16 cellular contexts compared by ENCODE assay signal in the genomic region with DNA sequence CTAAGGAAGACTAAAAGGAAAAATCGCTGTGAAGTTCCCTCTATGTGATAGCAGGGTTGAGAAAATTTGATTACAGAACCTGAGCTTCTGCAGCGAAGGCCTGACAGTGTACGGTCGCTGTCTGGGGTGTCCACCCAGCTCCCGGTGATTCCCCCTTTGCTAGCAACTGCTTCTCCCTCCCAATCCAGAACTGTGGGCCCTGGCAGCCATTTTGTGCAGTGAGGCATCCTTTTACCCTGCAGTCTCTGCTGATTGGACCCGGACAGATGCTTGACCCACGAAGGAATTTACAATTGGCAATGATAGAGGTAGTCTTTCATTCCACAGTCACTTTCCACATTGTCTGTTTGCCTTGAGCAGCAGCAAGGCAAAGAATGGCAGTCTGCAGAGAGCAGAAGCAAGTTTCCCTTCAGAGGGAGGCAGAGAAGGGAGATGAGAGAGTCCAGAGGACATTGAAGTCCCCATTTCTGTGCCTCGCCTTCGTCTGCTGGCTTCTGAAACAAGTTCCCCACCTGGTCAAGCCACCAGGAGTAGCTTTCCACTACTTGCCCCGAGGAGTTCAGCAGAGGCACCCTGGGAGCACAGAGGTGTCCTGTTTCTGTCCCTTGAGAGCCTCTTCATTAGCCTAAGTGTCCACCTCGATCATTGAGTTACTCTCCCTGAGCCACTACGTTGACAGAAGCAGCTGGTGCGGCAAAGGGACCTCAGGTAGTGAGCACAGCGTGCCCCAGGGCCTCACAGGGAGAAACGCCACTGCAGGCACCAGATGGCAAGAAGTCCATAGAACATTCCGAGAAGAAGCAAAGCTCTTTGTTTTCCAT.
DNase-seq lines count a peak whose midpoint lies in the region; ATAC-seq and TF ChIP-seq lines count a peak whose summit lies in the region.
"Had no signal": no experiment of that assay in that cellular context is flagged by ENCODE, and none has a peak within 500 bp of the region (broad histone marks: within the 10 kb centered on the region; RNA-seq: fewer than 3 reads in every experiment).

No MANE protein-coding gene starts in this region.

- peaks cover 16% of the 10 kb centered on the region for H3K9me3 ChIP-seq in endodermal cell (ENCODE audit: control insufficient read depth, low read length)

- WGBS in endodermal cell (ENCODE audit: insufficient coverage in 1 of 2, insufficient read length in 1 of 2), 2 experiments: 93 to 94% methylated on average over 12 to 16 of the region's 16 CpGs

- H3K27ac Mint-ChIP-seq in GM23338: no peak overlapping the region
- no peak overlapping the region for H3K27ac Mint-ChIP-seq in endodermal cell

- H3K27ac ChIP-seq in GM23338 (ENCODE audit: low read depth) (no peak overlapping the region), endodermal cell (ENCODE audit: low read depth, low read length) (no peak overlapping the region)
- H3K27ac ChIP-seq: 22Rv1, BLaER1 had no signal

- H3K9me2 ChIP-seq in GM23338 (ENCODE audit: insufficient read depth): no peaks in the 10 kb centered on the region

- H3K4me1 ChIP-seq in GM23338 (ENCODE audit: insufficient read depth) (0 out of 2 replicates have a peak, but pooled peaks cover 6% of the 10 kb centered on the region), endodermal cell (ENCODE audit: control insufficient read depth, insufficient read depth, low read length) (peaks cover 12% of the 10 kb centered on the region)

- ATAC-seq in GM23338 (no peak; the same call in 2 of the 3 replicates), GM18861 (IDR thresholded peaks at IDR 0.05; ENCODE audit: unreplicated experiment) (no peak), left cardiac atrium (no peak)

- H2AFZ ChIP-seq in GM23338: no peak overlapping the region

- no peak overlapping the region for H3K4me3 Mint-ChIP-seq in GM23338
- H3K4me3 Mint-ChIP-seq in endodermal cell: no peak overlapping the region
- H3K4me3 Mint-ChIP-seq: CD8-positive, alpha-beta memory T cell had no signal

- H3F3A ChIP-seq in GM23338 (replicated peaks; ENCODE audit: low read depth): no peaks in the 10 kb centered on the region

- H3K79me2 ChIP-seq in GM23338 (replicated peaks; ENCODE audit: insufficient read depth): no peaks in the 10 kb centered on the region

- peaks cover 21% of the 10 kb centered on the region for H3K9me3 Mint-ChIP-seq in GM23338
- peaks cover 20% of the 10 kb centered on the region for H3K9me3 Mint-ChIP-seq in endodermal cell

- H3K27me3 ChIP-seq in GM23338 (ENCODE audit: insufficient read depth) (no peaks in the 10 kb centered on the region), endodermal cell (ENCODE audit: control insufficient read depth, insufficient read depth, low read length, poor library complexity, severe bottlenecking) (no peaks in the 10 kb centered on the region)
- H3K27me3 ChIP-seq: BLaER1 had no signal

- no peak overlapping the region for H3K4me3 ChIP-seq in GM23338
- no peak overlapping the region for H3K4me3 ChIP-seq in endodermal cell (ENCODE audit: low read length)
- H3K4me3 ChIP-seq: BLaER1 had no signal

- H3K36me3 ChIP-seq in GM23338 (ENCODE audit: insufficient read depth) (no peaks in the 10 kb centered on the region), endodermal cell (ENCODE audit: control insufficient read depth, insufficient read depth, low read length) (no peaks in the 10 kb centered on the region)

- H4K20me1 ChIP-seq in GM23338 (replicated peaks; ENCODE audit: insufficient read depth): no peaks in the 10 kb centered on the region
- H4K20me1 ChIP-seq: BLaER1 had no signal

- H3K27me3 Mint-ChIP-seq in GM23338 (ENCODE audit: insufficient read depth, low read depth, poor library complexity) (peaks cover 8% of the 10 kb centered on the region), endodermal cell (ENCODE audit: insufficient read depth) (no peaks in the 10 kb centered on the region)
- H3K27me3 Mint-ChIP-seq: CD8-positive, alpha-beta memory T cell had no signal

- peaks cover 18% of the 10 kb centered on the region for H3K36me3 Mint-ChIP-seq in GM23338 (ENCODE audit: low read depth)
- H3K36me3 Mint-ChIP-seq in endodermal cell (ENCODE audit: low read depth): peaks cover 12% of the 10 kb centered on the region

- no peak overlapping the region for H3K4me2 ChIP-seq in GM23338
- H3K4me2 ChIP-seq: BLaER1 had no signal

- intact Hi-C loops in left cardiac atrium (cut with DNase I): no loop called here

- no peak overlapping the region for H3K9ac ChIP-seq in endodermal cell (ENCODE audit: extremely low read depth, low read length, poor library complexity, severe bottlenecking)
- H3K9ac ChIP-seq: BLaER1 had no signal

- peak; percentile 28 for DNase-seq in DMS79 treated with DMSO at 0.1 percent for 48 hours (lab: John Stamatoyannopoulos, UW)
- no peak for DNase-seq in DMS79 (lab: John Stamatoyannopoulos, UW)
- peak; percentile 31 for DNase-seq in GM23338 (ENCODE audit: low spot score)
- DNase-seq in NCI-H524 (lab: John Stamatoyannopoulos, UW): peak; percentile 84 to 93
- peak; percentile 54 for DNase-seq in endodermal cell
- DNase-seq in activated naive CD4-positive, alpha-beta T cell (lab: John Stamatoyannopoulos, UW): no peak
- DNase-seq in left cardiac atrium: no peak
- DNase-seq: CD8-positive, alpha-beta memory T cell; KBM-7; NCI-H1048; NCI-H1694; SIG-M5; SW 1271 had no signal

- no peak for TF ChIP-seq CTCF in GM23338 (conservative IDR thresholded peaks at IDR 0.05; ENCODE audit: low read depth in 2 of 2)
- TF ChIP-seq CTCF in endodermal cell (conservative IDR thresholded peaks at IDR 0.05): no peak

- H3K4me1 Mint-ChIP-seq in GM23338: peaks cover 6% of the 10 kb centered on the region; the same call in 2 of the 3 replicates
- H3K4me1 Mint-ChIP-seq in endodermal cell: peaks cover 22% of the 10 kb centered on the region

TF ChIP-seq in GM23338, 12 proteins besides CTCF, POLR2A, EP300 and RAD21:
- no peak for TF ChIP-seq JUNB (IDR thresholded peaks at IDR 0.05; ENCODE audit: unreplicated experiment)

Comparison
In these comparisons a context has a peak if more than half of its experiments do, and no peak if none do; other contexts are left out.
1. DNase-seq: peak in DMS79 treated with DMSO at 0.1 percent for 48 hours (single experiment), GM23338 (single experiment), NCI-H524 (2 of 2) and endodermal cell (single experiment); none in DMS79 (single experiment), activated naive CD4-positive, alpha-beta T cell (0 of 4) and left cardiac atrium (single experiment).